16 cellular contexts compared by ENCODE assay signal in the genomic region with DNA sequence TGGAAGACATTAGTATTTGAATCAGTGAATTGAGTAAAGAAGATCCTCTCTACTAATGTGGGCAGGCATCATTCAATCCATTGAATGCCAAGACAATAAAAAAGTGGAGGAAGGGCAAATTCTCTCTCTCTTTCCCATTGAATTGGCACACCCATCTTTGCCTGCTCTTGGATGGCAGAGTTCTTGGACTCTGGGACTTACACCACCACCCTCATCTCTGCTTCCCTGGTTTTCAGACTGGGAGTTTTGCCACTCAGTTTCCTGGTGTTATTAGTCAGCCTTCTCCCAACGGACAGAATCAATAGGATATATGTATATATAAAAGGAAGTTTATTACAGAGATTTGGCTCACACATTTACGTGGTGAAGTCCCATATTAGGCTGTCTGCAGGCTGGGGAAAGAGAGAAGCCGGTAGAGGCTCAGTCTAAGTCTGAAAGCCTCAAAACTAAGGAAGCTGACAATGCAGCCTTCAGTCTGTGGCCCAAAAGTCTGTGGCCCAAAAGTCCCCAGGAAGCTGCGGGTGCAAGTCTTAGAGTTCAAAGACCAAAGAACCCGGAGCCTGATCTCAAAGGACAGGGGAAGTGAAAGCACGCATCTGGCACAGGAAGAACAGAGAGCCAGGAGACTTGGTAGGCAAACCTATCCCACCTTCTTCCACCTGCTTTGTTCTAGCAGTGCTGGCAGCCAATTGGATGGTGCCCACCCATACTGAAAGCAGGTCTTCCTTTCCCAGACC.
DNase-seq lines count a peak whose midpoint lies in the region; ATAC-seq and TF ChIP-seq lines count a peak whose summit lies in the region.
"Had no signal": no experiment of that assay in that cellular context is flagged by ENCODE, and none has a peak within 500 bp of the region (broad histone marks: within the 10 kb centered on the region; RNA-seq: fewer than 3 reads in every experiment).

No MANE protein-coding gene starts in this region.

- no peak overlapping the region for H3K9ac ChIP-seq in H9 (ENCODE audit: extremely low read depth, insufficient read length, low read length)

- no peak overlapping the region for H3K4me2 ChIP-seq in H9 (ENCODE audit: insufficient read depth, insufficient read length, low read length)

- H3K36me3 Mint-ChIP-seq in glutamatergic neuron (ENCODE audit: unreplicated experiment), result peaks cover 8% of the 10 kb centered on the region
- H3K36me3 Mint-ChIP-seq in H9 (ENCODE audit: insufficient read depth in 1 of 3, low read depth in 3 of 3), result peaks cover 0 to 11% (median 7%) of the 10 kb centered on the region in 3 experiments

- DNase-seq in mucosa of gallbladder (ENCODE audit: low spot score) (peak; percentile 21), sigmoid colon (no peak), NCI-H1048 (lab: John Stamatoyannopoulos, UW) (no peak), glutamatergic neuron (no peak), H9 (no peak)
- DNase-seq: activated CD8-positive, alpha-beta memory T cell treated with anti-CD3 and anti-CD28 coated beads, Interleukin-2, amount 50 U/mL, for 48 hours; DMS153; NCI-H526 treated with DMSO at 0.1 percent for 48 hours; stimulated activated CD4-positive, alpha-beta T cell treated with anti-CD3 and anti-CD28 coated beads, Interleukin-15, amount 100 ng/mL, for 24 hours; stomach had no signal

- no peak for TF ChIP-seq CTCF in sigmoid colon (IDR thresholded peaks at IDR 0.05)
- no peak for TF ChIP-seq CTCF in glutamatergic neuron (IDR thresholded peaks at IDR 0.05; ENCODE audit: partially characterized antibody, unreplicated experiment)
- TF ChIP-seq CTCF in H9 (conservative IDR thresholded peaks at IDR 0.05), result no peak

- H3K4me1 ChIP-seq in sigmoid colon (no peaks in the 10 kb centered on the region), H9 (ENCODE audit: insufficient read depth, low read length) (no peaks in the 10 kb centered on the region)
- H3K4me1 ChIP-seq: stomach had no signal

- intact Hi-C loops in sigmoid colon (cut with DNase I), result no loop called here

- TF ChIP-seq POLR2A in sigmoid colon (IDR thresholded peaks at IDR 0.05), result no peak

- H2BK20ac ChIP-seq in H9 (ENCODE audit: low read depth, low read length, poor library complexity, severe bottlenecking), result no peak overlapping the region

- no peak overlapping the region for H2BK5ac ChIP-seq in H9 (ENCODE audit: insufficient read length, low read length)

- H4K91ac ChIP-seq in H9 (ENCODE audit: insufficient read length, low read depth, low read length), result no peak overlapping the region

- H3K79me2 ChIP-seq in H9 (ENCODE audit: insufficient read depth, low read length), result no peaks in the 10 kb centered on the region

- no peak overlapping the region for H3K56ac ChIP-seq in H9 (ENCODE audit: insufficient read length, low read depth, low read length)

- no peak overlapping the region for H4K8ac ChIP-seq in H9 (replicated peaks; ENCODE audit: insufficient read length, low read depth, low read length)

- no peak overlapping the region for H2BK120ac ChIP-seq in H9 (ENCODE audit: low read depth, low read length, poor library complexity, severe bottlenecking)

- H3K23ac ChIP-seq in H9 (ENCODE audit: insufficient read length, low read depth, low read length), result no peak overlapping the region

- no peaks in the 10 kb centered on the region for H3K23me2 ChIP-seq in H9 (ENCODE audit: insufficient read length, low read depth, low read length, poor library complexity, severe bottlenecking)

- H4K5ac ChIP-seq in H9 (ENCODE audit: insufficient read length, low read depth, low read length), result no peak overlapping the region

- H3K27me3 Mint-ChIP-seq in glutamatergic neuron (ENCODE audit: unreplicated experiment) (peaks cover 4% of the 10 kb centered on the region), H9 (ENCODE audit: low read depth) (no peaks in the 10 kb centered on the region; the same call in 1 of the 2 replicates)

- H3K27ac Mint-ChIP-seq in glutamatergic neuron (ENCODE audit: unreplicated experiment) (no peak overlapping the region), H9 (no peak overlapping the region)
- H3K27ac Mint-ChIP-seq: nephron; T-helper 1 cell treated with Interleukin-12 subunit alpha and Interleukin-12 subunit beta and Interleukin-4 antibody, amounts not matched to agents 30 μg/mL and 1 μg/mL, for 36 hours had no signal

- no peak overlapping the region for H2AFZ ChIP-seq in H9 (ENCODE audit: low read length)

- no peak overlapping the region for H3T11ph ChIP-seq in H9 (ENCODE audit: low read length)

- no peak overlapping the region for H2BK15ac ChIP-seq in H9 (ENCODE audit: low read depth, low read length)

- H3K9me3 Mint-ChIP-seq in glutamatergic neuron (ENCODE audit: unreplicated experiment) (peaks cover 8% of the 10 kb centered on the region), H9 (peaks cover 9 to 10% of the 10 kb centered on the region in 2 experiments)
- H3K9me3 Mint-ChIP-seq: T-helper 1 cell treated with Interleukin-12 subunit alpha and Interleukin-12 subunit beta and Interleukin-4 antibody, amounts not matched to agents 30 μg/mL and 1 μg/mL, for 36 hours had no signal

- no peak overlapping the region for H3K4me3 ChIP-seq in sigmoid colon
- H3K4me3 ChIP-seq: stomach had no signal

- H3K4me1 Mint-ChIP-seq in glutamatergic neuron (ENCODE audit: low read depth, unreplicated experiment), result no peaks in the 10 kb centered on the region
- H3K4me1 Mint-ChIP-seq in H9, result peaks cover 3 to 4% of the 10 kb centered on the region in 2 experiments; a peak in 3 of 4 replicates
- H3K4me1 Mint-ChIP-seq: nephron had no signal

- H3K18ac ChIP-seq in H9 (ENCODE audit: insufficient read length, low read depth, low read length), result no peak overlapping the region

- H3K4me3 Mint-ChIP-seq in glutamatergic neuron (ENCODE audit: unreplicated experiment) (no peak overlapping the region), H9 (no peak overlapping the region)
- H3K4me3 Mint-ChIP-seq: nephron; T-helper 1 cell treated with Interleukin-12 subunit alpha and Interleukin-12 subunit beta and Interleukin-4 antibody, amounts not matched to agents 30 μg/mL and 1 μg/mL, for 36 hours had no signal

- H3K27me3 ChIP-seq in sigmoid colon (no peaks in the 10 kb centered on the region), H9 (ENCODE audit: insufficient read depth, low read length) (no peaks in the 10 kb centered on the region)
- H3K27me3 ChIP-seq: stomach had no signal

- H3K79me1 ChIP-seq in H9 (ENCODE audit: insufficient read depth, low read depth, low read length, poor library complexity, severe bottlenecking), result no peaks in the 10 kb centered on the region

- 74% methylated on average over 6 of the region's 6 CpGs for WGBS in sigmoid colon, 2 donors
- no CpG with 5 or more reads among the region's 6 CpGs for WGBS in H9 (ENCODE audit: extremely low coverage, insufficient read length, low lambda C conversion rate)

- H3K9me3 ChIP-seq in sigmoid colon (no peaks in the 10 kb centered on the region), H9 (ENCODE audit: control insufficient read depth, low read depth, low read length) (no peaks in the 10 kb centered on the region)
- H3K9me3 ChIP-seq: stomach had no signal

- peak; percentile 80 for ATAC-seq in GM18907 (IDR thresholded peaks at IDR 0.05; ENCODE audit: unreplicated experiment)
- peak; percentile 66 for ATAC-seq in HG02623 (IDR thresholded peaks at IDR 0.05; ENCODE audit: unreplicated experiment)
- ATAC-seq in HG03469 (IDR thresholded peaks at IDR 0.05; ENCODE audit: unreplicated experiment), result peak; percentile 96

- H4K20me1 ChIP-seq in H9 (ENCODE audit: control insufficient read depth, insufficient read depth, insufficient read length), result no peaks in the 10 kb centered on the region

- no peak overlapping the region for H3K14ac ChIP-seq in H9 (ENCODE audit: insufficient read depth, low read length)

- H3K36me3 ChIP-seq in sigmoid colon, result no peaks in the 10 kb centered on the region
- H3K36me3 ChIP-seq: stomach had no signal

- no peak for TF ChIP-seq EP300 in sigmoid colon (IDR thresholded peaks at IDR 0.05)

- H3K4ac ChIP-seq in H9 (ENCODE audit: low read depth, low read length), result no peak overlapping the region

- H3K27ac ChIP-seq in sigmoid colon (no peak overlapping the region), H9 (ENCODE audit: insufficient read length, low read depth, low read length) (no peak overlapping the region)
- H3K27ac ChIP-seq: epithelial cell of prostate, stomach had no signal

- no peak overlapping the region for H2AK5ac ChIP-seq in H9 (ENCODE audit: insufficient read length, low read length)

- H2BK12ac ChIP-seq in H9 (ENCODE audit: insufficient read length, low read depth, low read length), result no peak overlapping the region
